Comparison of ENCODE assay signal across 21 cellular contexts in the genomic region with DNA sequence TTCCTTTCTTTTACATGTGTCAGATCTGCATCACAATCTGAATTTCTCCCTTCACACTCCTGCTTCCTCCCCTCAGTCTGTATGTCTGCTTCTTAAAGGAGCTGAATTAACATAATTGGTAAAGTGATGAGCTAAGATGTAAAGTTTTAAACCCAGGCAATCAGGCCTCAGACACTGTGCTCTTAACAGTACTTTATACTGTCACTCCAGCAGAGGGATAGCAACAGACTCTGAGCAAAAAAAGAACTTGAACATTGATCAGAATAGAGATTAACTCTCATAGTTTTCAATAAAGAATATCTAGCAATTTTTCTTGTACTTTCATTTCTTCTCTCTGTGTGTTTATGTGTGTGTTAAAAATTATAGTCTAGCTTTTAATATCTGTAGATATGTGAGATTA.
"Had no signal": no experiment of that assay in that cellular context is flagged by ENCODE, and none has a peak within 500 bp of the region (broad histone marks: within the 10 kb centered on the region; RNA-seq: fewer than 3 reads in every experiment).

No MANE protein-coding gene starts in this region.

- H3K36me3 Mint-ChIP-seq: mesothelial cell of epicardium, natural killer cell had no signal

- H3K27me3 ChIP-seq: esophagus squamous epithelium, gastroesophageal sphincter, hepatocyte, ovary, stomach, transverse colon had no signal

- H3K79me2 ChIP-seq: hepatocyte had no signal

- H3K9me3 Mint-ChIP-seq: dendritic cell treated with granulocyte-macrophage colony-stimulating factor and Interleukin-4, amounts not matched to agents 40 ng/mL and 50 ng/mL, for 4 days; effector memory CD8-positive, alpha-beta T cell; natural killer cell had no signal

- H3K36me3 ChIP-seq: esophagus squamous epithelium, gastroesophageal sphincter, ovary, stomach, thoracic aorta, transverse colon had no signal

- H2AFZ ChIP-seq: hepatocyte had no signal

- H3K4me2 ChIP-seq: hepatocyte had no signal

- DNase-seq: effector memory CD8-positive, alpha-beta T cell; esophagus squamous epithelium; foreskin fibroblast; glutamatergic neuron; mammary epithelial cell; natural killer cell; ovary; right cardiac atrium; small intestine; stimulated activated CD4-positive, alpha-beta T cell treated with anti-CD3 and anti-CD28 coated beads, Interleukin-12 subunit alpha, Interleukin-12 subunit beta, amount 100 ng/mL, for 4 hours; stimulated activated naive CD4-positive, alpha-beta T cell; stomach; substantia nigra; transverse colon had no signal

- H3K4me3 Mint-ChIP-seq: dendritic cell treated with granulocyte-macrophage colony-stimulating factor and Interleukin-4, amounts not matched to agents 40 ng/mL and 50 ng/mL, for 4 days; effector memory CD8-positive, alpha-beta T cell; mesothelial cell of epicardium; natural killer cell; neural crest cell had no signal

- H3K9me3 ChIP-seq: esophagus squamous epithelium, gastroesophageal sphincter, ovary, stomach, thoracic aorta, transverse colon had no signal

- H3K27ac Mint-ChIP-seq: dendritic cell treated with granulocyte-macrophage colony-stimulating factor and Interleukin-4, amounts not matched to agents 40 ng/mL and 50 ng/mL, for 4 days; effector memory CD8-positive, alpha-beta T cell; mesothelial cell of epicardium; natural killer cell had no signal

- H3K27me3 Mint-ChIP-seq: dendritic cell treated with granulocyte-macrophage colony-stimulating factor and Interleukin-4, amounts not matched to agents 40 ng/mL and 50 ng/mL, for 4 days; effector memory CD8-positive, alpha-beta T cell had no signal

- ATAC-seq: effector memory CD8-positive, alpha-beta T cell; gastroesophageal sphincter; left lobe of liver; right cardiac atrium had no signal

- H3K4me1 ChIP-seq: esophagus squamous epithelium, gastroesophageal sphincter, stomach, transverse colon had no signal

- H3K4me3 ChIP-seq: esophagus squamous epithelium, gastroesophageal sphincter, hepatocyte, ovary, stomach, thoracic aorta, transverse colon had no signal

- H3K4me1 Mint-ChIP-seq: neural crest cell had no signal

- H3K27ac ChIP-seq: esophagus squamous epithelium, gastroesophageal sphincter, hepatocyte, ovary, stomach, thoracic aorta, transverse colon had no signal
